Comparison of ENCODE assay signal across 37 cellular contexts in the genomic region with DNA sequence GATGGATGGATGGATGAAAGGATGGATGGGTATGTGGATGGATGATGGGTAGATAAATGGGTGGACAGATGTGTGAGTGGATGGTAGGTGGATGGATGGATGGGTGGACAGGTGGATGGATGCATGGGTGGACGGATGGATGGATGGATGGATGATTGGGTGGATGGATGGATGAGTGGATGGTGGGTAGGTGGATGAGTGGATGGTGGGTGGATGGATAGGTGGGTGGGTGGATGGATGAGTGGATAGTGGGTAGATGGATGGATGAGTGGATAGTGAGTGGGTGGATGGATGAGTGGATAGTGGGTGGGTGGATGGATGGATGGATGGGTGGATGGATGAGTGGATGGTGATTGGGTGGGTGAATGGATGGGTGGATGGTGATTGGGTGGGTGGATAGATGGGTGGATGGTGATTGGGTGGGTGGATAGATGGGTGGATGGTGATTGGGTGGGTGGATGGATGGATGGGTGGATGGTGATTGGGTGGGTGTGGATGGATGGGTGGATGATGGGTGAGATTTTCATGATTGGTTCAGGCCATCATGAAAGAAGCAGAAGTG. TPM values are rescaled to one million over a fixed set of nuclear protein-coding genes. Genes with fewer than 3 reads are reported as not detected.
"Had no signal": no experiment of that assay in that cellular context is flagged by ENCODE, and none has a peak within 500 bp of the region (broad histone marks: within the 10 kb centered on the region; RNA-seq: fewer than 3 reads in every experiment).

No MANE protein-coding gene starts in this region.

- H3K36me3 Mint-ChIP-seq: neural progenitor cell had no signal

- H3K4me3 Mint-ChIP-seq: dendritic cell treated with granulocyte-macrophage colony-stimulating factor and Interleukin-4, amounts not matched to agents 40 ng/mL and 50 ng/mL, for 4 days; endodermal cell; mesothelial cell of epicardium; naive thymus-derived CD4-positive, alpha-beta T cell; nephron; neural progenitor cell; stimulated activated naive CD8-positive, alpha-beta T cell treated with anti-CD3 and anti-CD28 coated beads, Interleukin-15, amount 100 ng/mL, for 72 hours had no signal

- H3K27me3 ChIP-seq: colonic mucosa, heart right ventricle, left lung, neural progenitor cell, transverse colon had no signal

- H3K4me1 ChIP-seq: colonic mucosa, heart right ventricle, left lung, parathyroid adenoma, suprapubic skin, transverse colon had no signal

- H3K4me1 Mint-ChIP-seq: endodermal cell; stimulated activated naive CD8-positive, alpha-beta T cell treated with anti-CD3 and anti-CD28 coated beads, Interleukin-15, amount 100 ng/mL, for 72 hours had no signal

- H3K79me2 ChIP-seq: parathyroid adenoma had no signal

- H3K4me3 ChIP-seq: colonic mucosa, esophagus squamous epithelium, heart right ventricle, left lung, neural progenitor cell, smooth muscle cell, suprapubic skin, transverse colon had no signal

- ATAC-seq: heart right ventricle; left cardiac atrium; left lung; naive thymus-derived CD4-positive, alpha-beta T cell; sciatic nerve; stimulated activated naive CD8-positive, alpha-beta T cell treated with anti-CD3 and anti-CD28 coated beads, Interleukin-15, amount 100 ng/mL, for 72 hours had no signal

- H3K27me3 Mint-ChIP-seq: naive thymus-derived CD4-positive, alpha-beta T cell; progenitor cell of endocrine pancreas; stimulated activated naive CD8-positive, alpha-beta T cell treated with anti-CD3 and anti-CD28 coated beads, Interleukin-15, amount 100 ng/mL, for 72 hours had no signal

- FAIRE-seq: endothelial cell of umbilical vein, islet of Langerhans had no signal

- H3K27ac Mint-ChIP-seq: dendritic cell treated with granulocyte-macrophage colony-stimulating factor and Interleukin-4, amounts not matched to agents 40 ng/mL and 50 ng/mL, for 4 days; endodermal cell; mesothelial cell of epicardium; naive thymus-derived CD4-positive, alpha-beta T cell; nephron; neural progenitor cell; progenitor cell of endocrine pancreas; stimulated activated naive CD8-positive, alpha-beta T cell treated with anti-CD3 and anti-CD28 coated beads, Interleukin-15, amount 100 ng/mL, for 72 hours had no signal

- H3K9me3 ChIP-seq: colonic mucosa had no signal

- DNase-seq: colonic mucosa; effector CD8-positive, alpha-beta T cell; endodermal cell; erythroblast; esophagus squamous epithelium; foreskin melanocyte; glutamatergic neuron; heart right ventricle; hippocampal formation; left cardiac atrium; left lung; mesenchymal stem cell; naive thymus-derived CD4-positive, alpha-beta T cell; stimulated activated CD4-positive, alpha-beta T cell treated with anti-CD3 and anti-CD28 coated beads, Interleukin-12 subunit alpha, Interleukin-12 subunit beta, amount 100 ng/mL, for 4 hours; stimulated activated CD4-positive, alpha-beta T cell treated with anti-CD3 and anti-CD28 coated beads, Interleukin-1b, Interleukin-23, amount 100 ng/mL, for 48 hours; stimulated activated CD4-positive, alpha-beta T cell treated with anti-CD3 and anti-CD28 coated beads, Interleukin-4, amount 100 ng/mL, for 1 hour; stimulated activated CD8-positive, alpha-beta memory T cell treated with anti-CD3 and anti-CD28 coated beads, Interleukin-4, amount 100 ng/mL, for 48 hours; stimulated activated naive CD4-positive, alpha-beta T cell; stimulated activated naive CD8-positive, alpha-beta T cell treated with anti-CD3 and anti-CD28 coated beads, Interleukin-15, amount 100 ng/mL, for 72 hours; transverse colon had no signal

- H2AFZ ChIP-seq: neural progenitor cell, parathyroid adenoma had no signal

- H3K36me3 ChIP-seq: colonic mucosa, esophagus squamous epithelium, heart right ventricle, left lung, neural progenitor cell, suprapubic skin, transverse colon had no signal

- H3K4me2 ChIP-seq: neural progenitor cell, smooth muscle cell had no signal

- H3K9ac ChIP-seq: neural progenitor cell, parathyroid adenoma had no signal

- H3K27ac ChIP-seq: colonic mucosa, esophagus squamous epithelium, heart right ventricle, left lung, neural progenitor cell, parathyroid adenoma, suprapubic skin, transverse colon had no signal

RNA-seq across cellular contexts. Expression of gene RAX2, which starts 4.5 kb away (rescaled TPM):
- total RNA-seq: colonic mucosa; endodermal cell; endothelial cell of umbilical vein; esophagus squamous epithelium; heart right ventricle; kidney epithelial cell; left cardiac atrium; left lung; lower leg skin; lung microvascular endothelial cell; mesothelial cell of epicardium; mucosa of gallbladder; naive thymus-derived CD4-positive, alpha-beta T cell; osteoblast; progenitor cell of endocrine pancreas; sciatic nerve; smooth muscle cell; suprapubic skin; transverse colon; ureter had no signal
- polyA plus RNA-seq: endothelial cell of umbilical vein; heart right ventricle; naive thymus-derived CD4-positive, alpha-beta T cell; smooth muscle cell had no signal

RNA-seq across cellular contexts. Expression of gene MATK, which starts 9.6 kb away (rescaled TPM):
- total RNA-seq: endothelial cell of umbilical vein, osteoblast, smooth muscle cell had no signal
- polyA plus RNA-seq: endothelial cell of umbilical vein, smooth muscle cell had no signal
